1 cellular context compared by ENCODE assay signal in the genomic region with DNA sequence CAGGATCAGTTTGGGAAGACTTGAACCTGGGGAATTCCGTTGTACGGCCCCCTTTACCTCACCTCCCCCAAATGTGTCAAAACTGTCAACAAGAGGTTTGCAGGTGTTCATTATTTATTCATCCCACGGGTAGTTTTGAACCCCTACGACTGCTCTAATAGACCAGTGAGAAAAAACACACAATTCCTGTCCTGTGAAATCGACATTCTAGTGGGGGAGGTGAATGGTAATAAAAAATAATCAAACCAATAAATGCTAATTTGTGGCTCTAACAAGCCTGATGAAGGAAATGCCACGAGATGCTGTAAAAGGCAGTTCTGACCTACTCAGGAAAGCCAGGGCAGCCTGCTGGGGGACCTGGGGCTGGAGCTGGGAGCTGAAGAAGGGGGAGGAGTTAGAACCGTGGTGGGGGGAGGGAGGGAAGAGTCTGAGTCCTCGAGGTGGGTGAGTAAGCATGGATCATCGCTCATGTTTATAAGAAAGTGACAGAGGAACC.
TF ChIP-seq lines count a peak whose summit lies in the region.

No MANE protein-coding gene starts in this region.

TF ChIP-seq in liver, 16 proteins besides CTCF, POLR2A, EP300 and RAD21 (continued from another document):
- TF ChIP-seq, protein P1, sequence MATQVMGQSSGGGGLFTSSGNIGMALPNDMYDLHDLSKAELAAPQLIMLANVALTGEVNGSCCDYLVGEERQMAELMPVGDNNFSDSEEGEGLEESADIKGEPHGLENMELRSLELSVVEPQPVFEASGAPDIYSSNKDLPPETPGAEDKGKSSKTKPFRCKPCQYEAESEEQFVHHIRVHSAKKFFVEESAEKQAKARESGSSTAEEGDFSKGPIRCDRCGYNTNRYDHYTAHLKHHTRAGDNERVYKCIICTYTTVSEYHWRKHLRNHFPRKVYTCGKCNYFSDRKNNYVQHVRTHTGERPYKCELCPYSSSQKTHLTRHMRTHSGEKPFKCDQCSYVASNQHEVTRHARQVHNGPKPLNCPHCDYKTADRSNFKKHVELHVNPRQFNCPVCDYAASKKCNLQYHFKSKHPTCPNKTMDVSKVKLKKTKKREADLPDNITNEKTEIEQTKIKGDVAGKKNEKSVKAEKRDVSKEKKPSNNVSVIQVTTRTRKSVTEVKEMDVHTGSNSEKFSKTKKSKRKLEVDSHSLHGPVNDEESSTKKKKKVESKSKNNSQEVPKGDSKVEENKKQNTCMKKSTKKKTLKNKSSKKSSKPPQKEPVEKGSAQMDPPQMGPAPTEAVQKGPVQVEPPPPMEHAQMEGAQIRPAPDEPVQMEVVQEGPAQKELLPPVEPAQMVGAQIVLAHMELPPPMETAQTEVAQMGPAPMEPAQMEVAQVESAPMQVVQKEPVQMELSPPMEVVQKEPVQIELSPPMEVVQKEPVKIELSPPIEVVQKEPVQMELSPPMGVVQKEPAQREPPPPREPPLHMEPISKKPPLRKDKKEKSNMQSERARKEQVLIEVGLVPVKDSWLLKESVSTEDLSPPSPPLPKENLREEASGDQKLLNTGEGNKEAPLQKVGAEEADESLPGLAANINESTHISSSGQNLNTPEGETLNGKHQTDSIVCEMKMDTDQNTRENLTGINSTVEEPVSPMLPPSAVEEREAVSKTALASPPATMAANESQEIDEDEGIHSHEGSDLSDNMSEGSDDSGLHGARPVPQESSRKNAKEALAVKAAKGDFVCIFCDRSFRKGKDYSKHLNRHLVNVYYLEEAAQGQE (IDR thresholded peaks at IDR 0.05), result no peak
- no peak for TF ChIP-seq SP1 (IDR thresholded peaks at IDR 0.05)
- TF ChIP-seq JUND (IDR thresholded peaks at IDR 0.05), result no peak
- no peak for TF ChIP-seq HNF4A (conservative IDR thresholded peaks at IDR 0.05)
- TF ChIP-seq HNF4G (IDR thresholded peaks at IDR 0.05), result no peak
TF ChIP-seq in liver: peak in this region for 0.
